ENCODE assay signal across 24 cellular contexts in the genomic region with DNA sequence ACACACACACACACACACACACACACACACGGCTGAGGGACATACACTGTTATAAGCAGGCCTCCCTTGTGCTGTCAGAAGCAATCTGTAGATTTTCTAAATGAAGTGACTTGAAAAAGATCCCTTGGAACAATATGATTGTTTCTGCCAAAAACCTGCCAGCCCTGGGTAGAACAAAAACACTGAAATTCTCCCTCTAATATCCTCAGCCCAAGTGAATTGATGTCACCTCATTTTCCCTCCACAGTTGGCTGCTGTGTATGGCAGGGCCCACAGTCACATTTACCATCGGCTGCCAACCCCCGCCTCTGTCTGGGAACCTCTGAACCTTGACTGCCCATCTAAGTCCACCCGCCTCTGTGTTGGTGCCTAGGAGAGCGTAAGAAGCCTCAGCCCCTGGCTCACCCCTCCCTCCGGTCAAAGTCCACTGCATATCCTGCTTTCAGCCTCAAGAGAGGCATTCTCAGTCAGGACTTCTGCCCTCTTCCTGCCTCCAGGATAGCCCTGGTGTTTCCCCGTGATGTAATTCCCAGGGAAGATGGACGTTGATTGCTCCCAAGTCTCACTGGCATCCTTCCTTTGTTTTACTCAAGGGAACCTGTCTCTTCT.
DNase-seq lines count a peak whose midpoint lies in the region; ATAC-seq and TF ChIP-seq lines count a peak whose summit lies in the region.
"Had no signal": no experiment of that assay in that cellular context is flagged by ENCODE, and none has a peak within 500 bp of the region (broad histone marks: within the 10 kb centered on the region; RNA-seq: fewer than 3 reads in every experiment).

No MANE protein-coding gene starts in this region.

- no peak overlapping the region for H3K4me2 ChIP-seq in neural progenitor cell
- H3K4me2 ChIP-seq: A549 had no signal

- H3K27ac ChIP-seq in neural progenitor cell: no peak overlapping the region
- H3K27ac ChIP-seq in suprapubic skin: no peak overlapping the region
- H3K27ac ChIP-seq: A549; BLaER1 treated with 17β-estradiol and CSF1 and Interleukin-3, amounts not matched to agents 10 nM and 100 nM; esophagus squamous epithelium; ovary; skin epidermis; stomach had no signal

- H3K9ac ChIP-seq in neural progenitor cell: no peak overlapping the region
- H3K9ac ChIP-seq: BLaER1 treated with 17β-estradiol and CSF1 and Interleukin-3, amounts not matched to agents 10 nM and 100 nM had no signal

- H3F3A ChIP-seq in neural progenitor cell (ENCODE audit: low read depth): no peaks in the 10 kb centered on the region

- H3K9me3 Mint-ChIP-seq in WTC11: peaks cover 13% of the 10 kb centered on the region; the same call in 1 of the 2 replicates
- no peaks in the 10 kb centered on the region for H3K9me3 Mint-ChIP-seq in neural progenitor cell

- H3K79me2 ChIP-seq in neural progenitor cell (ENCODE audit: low read depth): no peaks in the 10 kb centered on the region

- H3K4me3 ChIP-seq in neural progenitor cell (no peak overlapping the region), suprapubic skin (no peak overlapping the region)
- H3K4me3 ChIP-seq: A549; BLaER1 treated with 17β-estradiol and CSF1 and Interleukin-3, amounts not matched to agents 10 nM and 100 nM; esophagus squamous epithelium; ovary; skin epidermis; stomach had no signal

- H3K36me3 ChIP-seq in neural progenitor cell: no peaks in the 10 kb centered on the region
- H3K36me3 ChIP-seq in suprapubic skin: no peaks in the 10 kb centered on the region
- H3K36me3 ChIP-seq: BLaER1 treated with 17β-estradiol and CSF1 and Interleukin-3, amounts not matched to agents 10 nM and 100 nM; esophagus squamous epithelium; ovary; stomach had no signal

- H3K36me3 Mint-ChIP-seq in WTC11 (no peaks in the 10 kb centered on the region), neural progenitor cell (no peaks in the 10 kb centered on the region)
- H3K36me3 Mint-ChIP-seq: T-cell had no signal

- no peaks in the 10 kb centered on the region for H4K20me1 ChIP-seq in neural progenitor cell (ENCODE audit: low read depth)
- H4K20me1 ChIP-seq: BLaER1 treated with 17β-estradiol and CSF1 and Interleukin-3, amounts not matched to agents 10 nM and 100 nM had no signal

- no peak for TF ChIP-seq POLR2A in suprapubic skin (IDR thresholded peaks at IDR 0.05)

- H3K4me1 ChIP-seq in neural progenitor cell (no peaks in the 10 kb centered on the region), suprapubic skin (no peaks in the 10 kb centered on the region)
- H3K4me1 ChIP-seq: A549, esophagus squamous epithelium had no signal

- POLR2A ChIA-PET in WTC11 (lab: Charles Lee): no interaction called here

- H3K4me1 Mint-ChIP-seq in WTC11 (peaks cover 19% of the 10 kb centered on the region), neural progenitor cell (peaks cover 21% of the 10 kb centered on the region)

- no peaks in the 10 kb centered on the region for H3K27me3 ChIP-seq in neural progenitor cell
- no peaks in the 10 kb centered on the region for H3K27me3 ChIP-seq in suprapubic skin
- H3K27me3 ChIP-seq: BLaER1 treated with 17β-estradiol and CSF1 and Interleukin-3, amounts not matched to agents 10 nM and 100 nM; esophagus squamous epithelium; ovary; stomach had no signal

- H3K9me3 ChIP-seq in neural progenitor cell (ENCODE audit: low read depth) (no peaks in the 10 kb centered on the region), suprapubic skin (no peaks in the 10 kb centered on the region)
- H3K9me3 ChIP-seq: A549; BLaER1 treated with 17β-estradiol and CSF1 and Interleukin-3, amounts not matched to agents 10 nM and 100 nM; esophagus squamous epithelium; ovary; stomach had no signal

- no peak overlapping the region for H2AFZ ChIP-seq in neural progenitor cell (replicated peaks)

- ATAC-seq in WTC11: peak; percentile 29; the same call in 1 of the 2 replicates
- no peak for ATAC-seq in HG03108 (IDR thresholded peaks at IDR 0.05; ENCODE audit: unreplicated experiment)
- ATAC-seq in GM21619 (IDR thresholded peaks at IDR 0.05; ENCODE audit: unreplicated experiment): no peak
- no peak for ATAC-seq in HG03439 (IDR thresholded peaks at IDR 0.05; ENCODE audit: unreplicated experiment)
- ATAC-seq: A549, left ventricle myocardium superior, T-cell had no signal

- H3K27me3 Mint-ChIP-seq in WTC11 (ENCODE audit: low read depth): peaks cover 3% of the 10 kb centered on the region; the same call in 1 of the 2 replicates
- H3K27me3 Mint-ChIP-seq in neural progenitor cell (ENCODE audit: insufficient read depth, low read depth): peaks cover 12% of the 10 kb centered on the region

- H3K4me3 Mint-ChIP-seq in WTC11: no peak overlapping the region
- H3K4me3 Mint-ChIP-seq in neural progenitor cell: no peak overlapping the region
- H3K4me3 Mint-ChIP-seq: T-cell had no signal

- no peak for TF ChIP-seq EP300 in suprapubic skin (IDR thresholded peaks at IDR 0.05)

- DNase-seq in Ammon's horn (ENCODE audit: low spot score): peak; percentile 26
- DNase-seq in WTC11 (ENCODE audit: low spot score): no peak
- DNase-seq in islet precursor cell: peak; percentile 38
- no peak for DNase-seq in neural progenitor cell (ENCODE audit: low spot score)
- no peak for DNase-seq in suprapubic skin (ENCODE audit: low spot score in 2 of 2)
- DNase-seq: activated CD4-positive, alpha-beta T cell treated with anti-CD3 and anti-CD28 coated beads, Interleukin-2, amount 50 U/mL, for 4 hours; activated gamma-delta T cell treated with Interleukin-2 at 50 U/mL for 16 hours; esophagus squamous epithelium; GF-D8; KG1; left ventricle myocardium superior; NCI-H1048; NCI-H2081; NCI-H524; ovary; stimulated activated CD4-positive, alpha-beta T cell treated with anti-CD3 and anti-CD28 coated beads, Interleukin-4, amount 100 ng/mL, for 1 hour; stomach; T-cell had no signal

- H3K27ac Mint-ChIP-seq in WTC11 (no peak overlapping the region), neural progenitor cell (peak overlapping the region; percentile 68)
- H3K27ac Mint-ChIP-seq: T-cell had no signal

- no peak for TF ChIP-seq CTCF in WTC11 (IDR thresholded peaks at IDR 0.05)
- TF ChIP-seq CTCF in neural progenitor cell (IDR thresholded peaks at IDR 0.05): no peak
- no peak for TF ChIP-seq CTCF in suprapubic skin (IDR thresholded peaks at IDR 0.05)

- WGBS in suprapubic skin: 67% methylated on average over 8 of the region's 8 CpGs

- CTCF ChIA-PET in WTC11 (lab: Charles Lee): interaction anchor here (0.9 to 2.0 kb wide), 3 partner anchors 9 to 66 kb away, joined by 4 to 5 read pairs (median 4); no protein-coding TSS in a partner anchor

TF ChIP-seq in WTC11, 78 proteins besides CTCF, POLR2A, EP300 and RAD21 (continues in another document):
- TF ChIP-seq NR2C2 (CRISPR knock-in tag; IDR thresholded peaks at IDR 0.05): no peak
- no peak for TF ChIP-seq ZNF423 (CRISPR knock-in tag; IDR thresholded peaks at IDR 0.05)
- TF ChIP-seq, protein P1, sequence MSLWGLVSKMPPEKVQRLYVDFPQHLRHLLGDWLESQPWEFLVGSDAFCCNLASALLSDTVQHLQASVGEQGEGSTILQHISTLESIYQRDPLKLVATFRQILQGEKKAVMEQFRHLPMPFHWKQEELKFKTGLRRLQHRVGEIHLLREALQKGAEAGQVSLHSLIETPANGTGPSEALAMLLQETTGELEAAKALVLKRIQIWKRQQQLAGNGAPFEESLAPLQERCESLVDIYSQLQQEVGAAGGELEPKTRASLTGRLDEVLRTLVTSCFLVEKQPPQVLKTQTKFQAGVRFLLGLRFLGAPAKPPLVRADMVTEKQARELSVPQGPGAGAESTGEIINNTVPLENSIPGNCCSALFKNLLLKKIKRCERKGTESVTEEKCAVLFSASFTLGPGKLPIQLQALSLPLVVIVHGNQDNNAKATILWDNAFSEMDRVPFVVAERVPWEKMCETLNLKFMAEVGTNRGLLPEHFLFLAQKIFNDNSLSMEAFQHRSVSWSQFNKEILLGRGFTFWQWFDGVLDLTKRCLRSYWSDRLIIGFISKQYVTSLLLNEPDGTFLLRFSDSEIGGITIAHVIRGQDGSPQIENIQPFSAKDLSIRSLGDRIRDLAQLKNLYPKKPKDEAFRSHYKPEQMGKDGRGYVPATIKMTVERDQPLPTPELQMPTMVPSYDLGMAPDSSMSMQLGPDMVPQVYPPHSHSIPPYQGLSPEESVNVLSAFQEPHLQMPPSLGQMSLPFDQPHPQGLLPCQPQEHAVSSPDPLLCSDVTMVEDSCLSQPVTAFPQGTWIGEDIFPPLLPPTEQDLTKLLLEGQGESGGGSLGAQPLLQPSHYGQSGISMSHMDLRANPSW (CRISPR knock-in tag; conservative IDR thresholded peaks at IDR 0.05; ENCODE audit: low read depth): no peak
- TF ChIP-seq, protein P2, sequence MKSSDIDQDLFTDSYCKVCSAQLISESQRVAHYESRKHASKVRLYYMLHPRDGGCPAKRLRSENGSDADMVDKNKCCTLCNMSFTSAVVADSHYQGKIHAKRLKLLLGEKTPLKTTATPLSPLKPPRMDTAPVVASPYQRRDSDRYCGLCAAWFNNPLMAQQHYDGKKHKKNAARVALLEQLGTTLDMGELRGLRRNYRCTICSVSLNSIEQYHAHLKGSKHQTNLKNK (CRISPR knock-in tag; IDR thresholded peaks at IDR 0.05): no peak
- TF ChIP-seq, protein P3, sequence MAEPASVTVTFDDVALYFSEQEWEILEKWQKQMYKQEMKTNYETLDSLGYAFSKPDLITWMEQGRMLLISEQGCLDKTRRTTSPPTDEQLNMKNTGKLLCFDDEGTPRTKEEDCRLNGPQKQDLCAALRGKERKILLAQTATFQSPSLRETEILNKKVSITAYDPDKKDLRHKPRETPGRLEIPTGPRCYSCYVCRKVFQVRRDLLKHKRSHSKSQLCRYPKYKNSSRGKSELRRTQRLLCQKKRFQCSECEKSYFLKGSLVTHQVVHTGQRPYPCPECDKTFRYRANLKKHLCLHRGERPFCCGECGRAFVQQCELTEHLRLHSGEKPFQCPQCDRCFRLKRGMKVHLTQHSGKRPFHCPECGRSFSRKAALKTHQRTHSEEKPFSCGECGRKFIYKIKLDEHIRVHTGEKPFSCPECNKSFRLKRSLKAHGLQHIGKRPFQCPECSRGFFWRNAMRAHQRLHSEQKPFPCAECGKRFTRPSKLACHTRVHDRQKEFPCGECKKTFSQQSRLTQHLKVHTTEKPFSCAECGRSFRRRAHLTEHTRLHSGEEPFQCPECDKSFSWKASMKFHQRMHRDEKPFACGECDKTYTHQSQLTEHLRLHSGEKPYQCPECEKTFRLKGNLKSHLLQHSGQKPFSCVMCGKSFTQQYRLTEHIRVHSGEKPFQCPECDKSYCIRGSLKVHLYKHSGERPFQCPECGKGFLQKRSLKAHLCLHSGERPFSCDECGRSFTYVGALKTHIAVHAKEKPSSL (CRISPR knock-in tag; conservative IDR thresholded peaks at IDR 0.05): no peak
- no peak for TF ChIP-seq ZNF671 (CRISPR knock-in tag; IDR thresholded peaks at IDR 0.05)
- no peak for TF ChIP-seq NFE2L1 (CRISPR knock-in tag; IDR thresholded peaks at IDR 0.05)
- TF ChIP-seq OVOL2 (CRISPR knock-in tag; IDR thresholded peaks at IDR 0.05; ENCODE audit: borderline replicate concordance): no peak

Comparison
In these comparisons a context has a peak if more than half of its experiments do, and no peak if none do; other contexts are left out.
1. DNase-seq: peak in Ammon's horn (single experiment) and islet precursor cell (single experiment); none in WTC11 (single experiment), neural progenitor cell (single experiment) and suprapubic skin (0 of 2).